22 cellular contexts compared by ENCODE assay signal in the genomic region with DNA sequence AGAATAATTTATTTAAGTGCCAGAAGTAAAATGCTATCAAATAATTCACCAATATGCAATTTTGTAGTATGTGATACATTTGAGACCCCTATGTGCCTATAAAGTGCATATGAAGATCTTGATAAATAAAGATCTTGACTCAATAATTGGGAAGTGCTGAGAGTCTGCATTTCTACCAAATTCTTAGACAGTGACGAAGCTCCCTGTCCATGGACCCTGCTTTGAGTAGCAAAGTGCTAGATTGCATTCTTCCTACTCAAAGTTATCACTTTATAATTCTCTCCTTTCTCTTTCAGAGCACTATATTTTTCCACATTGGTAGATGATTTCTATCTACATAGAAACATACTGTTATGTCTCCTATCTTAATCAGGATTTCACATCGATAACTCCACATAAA.
DNase-seq lines count a peak whose midpoint lies in the region; ATAC-seq, FAIRE-seq and TF ChIP-seq lines count a peak whose summit lies in the region.
"Had no signal": no experiment of that assay in that cellular context is flagged by ENCODE, and none has a peak within 500 bp of the region (broad histone marks: within the 10 kb centered on the region; RNA-seq: fewer than 3 reads in every experiment).

No MANE protein-coding gene starts in this region.

- no peaks in the 10 kb centered on the region for H3K27me3 Mint-ChIP-seq in osteocyte (ENCODE audit: unreplicated experiment)
- no peaks in the 10 kb centered on the region for H3K27me3 Mint-ChIP-seq in activated T-helper 17 cell treated with anti-CD3 and anti-CD28 coated beads, Interleukin-2, amount 50 U/mL, for 72 hours
- H3K27me3 Mint-ChIP-seq: CD4-positive, alpha-beta memory T cell had no signal

- CTCF ChIA-PET in A549 (lab: Yijun Ruan, JAX) = no interaction called here

- no peak for TF ChIP-seq CTCF in A549 (IDR thresholded peaks at IDR 0.05)
- TF ChIP-seq CTCF in HFF-Myc (IDR thresholded peaks at IDR 0.05; ENCODE audit: low read depth, low read length, missing control alignments) = no peak
- TF ChIP-seq CTCF in osteocyte (IDR thresholded peaks at IDR 0.05) = no peak

- H3K36me3 Mint-ChIP-seq in osteocyte (ENCODE audit: unreplicated experiment) = no peaks in the 10 kb centered on the region
- no peaks in the 10 kb centered on the region for H3K36me3 Mint-ChIP-seq in activated T-helper 17 cell treated with anti-CD3 and anti-CD28 coated beads, Interleukin-2, amount 50 U/mL, for 72 hours (ENCODE audit: low read depth)
- H3K36me3 Mint-ChIP-seq: CD14-positive monocyte; CD4-positive, alpha-beta memory T cell had no signal

- H3K4me1 Mint-ChIP-seq in osteocyte (ENCODE audit: unreplicated experiment) = peaks cover 24% of the 10 kb centered on the region
- no peaks in the 10 kb centered on the region for H3K4me1 Mint-ChIP-seq in activated T-helper 17 cell treated with anti-CD3 and anti-CD28 coated beads, Interleukin-2, amount 50 U/mL, for 72 hours
- H3K4me1 Mint-ChIP-seq: CD14-positive monocyte; CD4-positive, alpha-beta memory T cell had no signal

- DNase-seq in A549 (ENCODE audit: low read depth in 1 of 2, low spot score in 1 of 2) (no peak), HFF-Myc (ENCODE audit: extremely low read depth, low read depth) (peak; percentile 11), RPMI7951 (ENCODE audit: low read depth) (peak; percentile 1), osteocyte (ENCODE audit: extremely low spot score, unreplicated experiment) (no peak), dedifferentiated amniotic fluid mesenchymal stem cell (ENCODE audit: extremely low spot score) (no peak), islet precursor cell (no peak)
- DNase-seq: CD4-positive, alpha-beta memory T cell; DMS153; DMS79; GM23248; IMR-90 had no signal

- no peaks in the 10 kb centered on the region for H3K9me3 ChIP-seq in A549
- H3K9me3 ChIP-seq: BLaER1, HAP-1 had no signal

- WGBS in A549 (ENCODE audit: missing lambda C conversion rate) = 49% methylated on average over 2 of the region's 2 CpGs

- no peak for TF ChIP-seq POLR2A in A549 (IDR thresholded peaks at IDR 0.05; ENCODE audit: low read length)

- TF ChIP-seq EP300 in A549 (IDR thresholded peaks at IDR 0.05) = no peak

- no peak overlapping the region for H3K4me3 Mint-ChIP-seq in osteocyte (ENCODE audit: unreplicated experiment)
- H3K4me3 Mint-ChIP-seq in activated T-helper 17 cell treated with anti-CD3 and anti-CD28 coated beads, Interleukin-2, amount 50 U/mL, for 72 hours = no peak overlapping the region
- H3K4me3 Mint-ChIP-seq: CD14-positive monocyte; CD4-positive, alpha-beta memory T cell had no signal

- peak overlapping the region; percentile 63 for H3K27ac Mint-ChIP-seq in osteocyte (ENCODE audit: unreplicated experiment)
- no peak overlapping the region for H3K27ac Mint-ChIP-seq in activated T-helper 17 cell treated with anti-CD3 and anti-CD28 coated beads, Interleukin-2, amount 50 U/mL, for 72 hours
- H3K27ac Mint-ChIP-seq: CD14-positive monocyte; CD4-positive, alpha-beta memory T cell had no signal

- no peaks in the 10 kb centered on the region for H3K9me3 Mint-ChIP-seq in osteocyte (ENCODE audit: unreplicated experiment)
- no peaks in the 10 kb centered on the region for H3K9me3 Mint-ChIP-seq in activated T-helper 17 cell treated with anti-CD3 and anti-CD28 coated beads, Interleukin-2, amount 50 U/mL, for 72 hours

- POLR2A ChIA-PET in A549 (lab: Yijun Ruan, JAX) = no interaction called here

- ATAC-seq in A549 = peak in 1 of 2 experiments; percentile 32; a peak in 2 of 6 replicates
- ATAC-seq in activated T-helper 17 cell treated with anti-CD3 and anti-CD28 coated beads, Interleukin-2, amount 50 U/mL, for 72 hours (replicated peaks) = no peak
- ATAC-seq: K562 had no signal

- H3K4me2 ChIP-seq in A549 = peak overlapping the region; percentile 42; the same call in 2 of the 3 replicates
- H3K4me2 ChIP-seq: BLaER1 had no signal

- H3K4me1 ChIP-seq in A549 = no peaks in the 10 kb centered on the region
- H3K4me1 ChIP-seq: BLaER1, HAP-1 had no signal

- no peak for FAIRE-seq in A549 (lab: Jason Lieb, UNC)
- FAIRE-seq: G401.6, GM12891, GM19239, HTR-8/SVneo, K562 had no signal

- H3K4me3 ChIP-seq in A549 (no peak overlapping the region), HFF-Myc (replicated peaks; ENCODE audit: low read depth, low read length) (no peak overlapping the region)
- H3K4me3 ChIP-seq: BLaER1, GM23248, HAP-1, K562 had no signal

- TF ChIP-seq RAD21 in A549 (conservative IDR thresholded peaks at IDR 0.05 in 1 of 2, IDR thresholded peaks at IDR 0.05 in 1 of 2) = no peak

- no peak overlapping the region for H3K27ac ChIP-seq in A549
- H3K27ac ChIP-seq: 22Rv1, BLaER1, GM23248, HL-60 had no signal

TF ChIP-seq in A549, 52 proteins besides CTCF, POLR2A, EP300 and RAD21:
- no peak for TF ChIP-seq RCOR1 (IDR thresholded peaks at IDR 0.05; ENCODE audit: low read depth, low read length)
- TF ChIP-seq HEYL (CRISPR knock-in tag; IDR thresholded peaks at IDR 0.05) = no peak
- TF ChIP-seq, protein P1, sequence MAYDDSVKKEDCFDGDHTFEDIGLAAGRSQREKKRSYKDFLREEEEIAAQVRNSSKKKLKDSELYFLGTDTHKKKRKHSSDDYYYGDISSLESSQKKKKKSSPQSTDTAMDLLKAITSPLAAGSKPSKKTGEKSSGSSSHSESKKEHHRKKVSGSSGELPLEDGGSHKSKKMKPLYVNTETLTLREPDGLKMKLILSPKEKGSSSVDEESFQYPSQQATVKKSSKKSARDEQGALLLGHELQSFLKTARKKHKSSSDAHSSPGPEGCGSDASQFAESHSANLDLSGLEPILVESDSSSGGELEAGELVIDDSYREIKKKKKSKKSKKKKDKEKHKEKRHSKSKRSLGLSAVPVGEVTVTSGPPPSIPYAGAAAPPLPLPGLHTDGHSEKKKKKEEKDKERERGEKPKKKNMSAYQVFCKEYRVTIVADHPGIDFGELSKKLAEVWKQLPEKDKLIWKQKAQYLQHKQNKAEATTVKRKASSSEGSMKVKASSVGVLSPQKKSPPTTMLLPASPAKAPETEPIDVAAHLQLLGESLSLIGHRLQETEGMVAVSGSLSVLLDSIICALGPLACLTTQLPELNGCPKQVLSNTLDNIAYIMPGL (CRISPR knock-in tag; IDR thresholded peaks at IDR 0.05; ENCODE audit: borderline replicate concordance) = no peak
- no peak for TF ChIP-seq KDM1A (IDR thresholded peaks at IDR 0.05; ENCODE audit: low read depth)
- no peak for TF ChIP-seq CBX2 (IDR thresholded peaks at IDR 0.05; ENCODE audit: borderline replicate concordance, low read depth)
- TF ChIP-seq BHLHE40 (IDR thresholded peaks at IDR 0.05; ENCODE audit: low read depth, low read length) = no peak
- no peak for TF ChIP-seq HOXA7 (CRISPR knock-in tag; IDR thresholded peaks at IDR 0.05)
- no peak for TF ChIP-seq HES2 (IDR thresholded peaks at IDR 0.05)
- TF ChIP-seq RARB (CRISPR knock-in tag; IDR thresholded peaks at IDR 0.05) = no peak
- TF ChIP-seq, protein P2, sequence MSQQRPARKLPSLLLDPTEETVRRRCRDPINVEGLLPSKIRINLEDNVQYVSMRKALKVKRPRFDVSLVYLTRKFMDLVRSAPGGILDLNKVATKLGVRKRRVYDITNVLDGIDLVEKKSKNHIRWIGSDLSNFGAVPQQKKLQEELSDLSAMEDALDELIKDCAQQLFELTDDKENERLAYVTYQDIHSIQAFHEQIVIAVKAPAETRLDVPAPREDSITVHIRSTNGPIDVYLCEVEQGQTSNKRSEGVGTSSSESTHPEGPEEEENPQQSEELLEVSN (IDR thresholded peaks at IDR 0.05; ENCODE audit: borderline replicate concordance, low read depth) = no peak

Comparison
In these comparisons a context has a peak if more than half of its experiments do, and no peak if none do; other contexts are left out.
1. DNase-seq: peak in HFF-Myc (single experiment) and RPMI7951 (single experiment); none in A549 (0 of 2), osteocyte (single experiment), dedifferentiated amniotic fluid mesenchymal stem cell (single experiment) and islet precursor cell (single experiment).